Comparison of ENCODE assay signal across 21 cellular contexts in the genomic region with DNA sequence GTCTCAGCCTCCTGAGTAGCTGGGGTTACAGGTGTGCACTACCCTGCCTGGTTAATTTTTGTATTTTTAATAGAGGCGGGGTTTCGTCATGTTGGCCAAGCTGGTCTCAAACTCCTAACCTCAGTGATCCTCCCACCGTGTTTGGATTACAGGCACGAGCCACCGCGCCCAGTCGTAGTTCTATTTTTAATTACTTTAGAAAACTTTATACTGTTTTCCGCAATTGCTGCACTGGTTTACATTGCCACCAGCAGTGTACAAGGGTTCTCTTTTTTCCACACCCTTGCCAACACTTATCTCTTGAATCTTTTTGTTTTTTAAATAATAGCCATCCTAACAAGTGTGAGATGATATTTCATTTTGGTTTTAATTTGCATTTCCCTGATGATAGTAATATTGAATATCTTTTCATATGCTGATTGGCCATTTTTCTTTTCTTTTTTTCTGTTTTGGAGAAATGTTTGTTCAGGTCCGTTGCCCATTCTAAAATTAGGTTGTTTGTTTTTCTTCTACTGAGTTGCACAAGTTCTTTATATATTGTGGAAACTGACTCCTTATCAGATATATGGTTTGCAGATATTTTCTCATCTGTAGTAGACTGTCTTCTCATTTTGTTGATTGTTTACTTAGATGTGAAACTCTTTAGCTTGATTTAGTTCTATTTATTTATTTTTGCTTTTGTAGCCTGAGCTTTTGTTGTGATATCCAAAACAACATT.
"Had no signal": no experiment of that assay in that cellular context is flagged by ENCODE, and none has a peak within 500 bp of the region (broad histone marks: within the 10 kb centered on the region; RNA-seq: fewer than 3 reads in every experiment).

No MANE protein-coding gene starts in this region.

- H3K27me3 ChIP-seq: SJSA1 had no signal

- H3K4me1 ChIP-seq: SJSA1 had no signal

- FAIRE-seq: RCC 7860 had no signal

- H3K4me3 Mint-ChIP-seq: IgD-negative memory B cell had no signal

- H3K4me3 ChIP-seq: SJSA1, SK-N-MC had no signal

- H3K27ac ChIP-seq: SJSA1, SK-N-MC had no signal

- H3K27me3 Mint-ChIP-seq: IgD-negative memory B cell had no signal

- DNase-seq: KBM-7, MV-4-11, NCI-H1048, NCI-H1105 treated with DMSO at 0.1 percent for 48 hours, NCI-H1417 treated with DMSO at 0.1 percent for 48 hours, NCI-H146, NCI-H1694 treated with DMSO at 0.1 percent for 48 hours, NCI-H1930, NCI-H2081, NCI-H2107, NCI-H2227 treated with DMSO at 0.1 percent for 48 hours, NCI-H524, NCI-H526 treated with DMSO at 0.1 percent for 48 hours, NCI-H748 treated with DMSO at 0.1 percent for 48 hours, Right ventricle myocardium superior, RPMI8226, SIG-M5 had no signal
